ENCODE assay signal across 22 cellular contexts in the genomic region with DNA sequence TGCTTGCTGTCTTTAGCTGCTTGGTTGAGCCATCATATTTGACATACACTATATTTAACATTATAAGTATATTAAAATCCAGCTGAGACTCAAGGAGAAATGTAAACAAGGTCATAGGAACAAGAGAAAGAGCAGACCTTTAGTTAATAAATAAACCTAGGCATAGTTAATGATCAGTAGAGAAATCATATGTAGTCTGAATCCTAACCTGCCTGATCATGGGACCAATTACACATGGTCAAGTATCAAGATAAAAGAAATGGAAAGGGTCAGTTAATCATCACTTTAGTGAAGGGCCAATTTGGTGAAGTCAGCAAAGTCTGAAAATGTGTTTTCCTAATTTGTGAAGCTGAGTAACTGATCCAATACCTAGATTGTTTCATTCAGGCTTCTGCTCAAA. TPM values are rescaled to one million over a fixed set of nuclear protein-coding genes. Genes with fewer than 3 reads are reported as not detected.
A peak's percentile ranks its signal among the peaks of the same experiment; 100 is the strongest.
DNase-seq lines count a peak whose midpoint lies in the region; ATAC-seq, FAIRE-seq and TF ChIP-seq lines count a peak whose summit lies in the region.
"Had no signal": no experiment of that assay in that cellular context is flagged by ENCODE, and none has a peak within 500 bp of the region (broad histone marks: within the 10 kb centered on the region; RNA-seq: fewer than 3 reads in every experiment).

No MANE protein-coding gene starts in this region.

- no peak overlapping the region for H3K18ac ChIP-seq in mesenchymal stem cell (ENCODE audit: low read depth in 1 of 2, low read length in 2 of 2)

- peak overlapping the region; percentile 22 for H3K4me2 ChIP-seq in mesenchymal stem cell (ENCODE audit: low read length, poor library complexity, severe bottlenecking)

- TF ChIP-seq POLR2A in gastroesophageal sphincter (IDR thresholded peaks at IDR 0.05) = no peak

- H2BK15ac ChIP-seq in mesenchymal stem cell (ENCODE audit: low read depth, poor library complexity, severe bottlenecking) = no peak overlapping the region

- H4K91ac ChIP-seq in mesenchymal stem cell (ENCODE audit: low read length) = no peak overlapping the region

- no peaks in the 10 kb centered on the region for H3K79me1 ChIP-seq in mesenchymal stem cell (replicated peaks; ENCODE audit: low read length, poor library complexity, severe bottlenecking)

- H3K27me3 ChIP-seq in mesenchymal stem cell (ENCODE audit: control insufficient read depth in 1 of 2, insufficient read depth in 1 of 2, low read length in 2 of 2) = no peaks in the 10 kb centered on the region
- no peaks in the 10 kb centered on the region for H3K27me3 ChIP-seq in gastroesophageal sphincter

- H2AK5ac ChIP-seq in mesenchymal stem cell (ENCODE audit: low read length, severe bottlenecking) = no peak overlapping the region

- H3K14ac ChIP-seq in mesenchymal stem cell (ENCODE audit: low read length in 2 of 2) = no peak overlapping the region

- no peaks in the 10 kb centered on the region for H3K36me3 ChIP-seq in kidney (ENCODE audit: control insufficient read depth in 1 of 2, insufficient read depth in 2 of 2, low read length in 2 of 2)
- no peaks in the 10 kb centered on the region for H3K36me3 ChIP-seq in mesenchymal stem cell (ENCODE audit: control insufficient read depth in 1 of 2, insufficient read depth in 2 of 2, low read depth in 1 of 2, low read length in 2 of 2)
- H3K36me3 ChIP-seq in gastroesophageal sphincter = no peaks in the 10 kb centered on the region

- H3K9ac ChIP-seq in kidney (ENCODE audit: low read length in 2 of 2) = no peak overlapping the region
- no peak overlapping the region for H3K9ac ChIP-seq in mesenchymal stem cell (ENCODE audit: low read length)

- TF ChIP-seq CTCF in kidney (IDR thresholded peaks at IDR 0.05; ENCODE audit: borderline replicate concordance, extremely low read depth, insufficient read depth) = no peak
- TF ChIP-seq CTCF in gastroesophageal sphincter (IDR thresholded peaks at IDR 0.05) = no peak

- no peak for TF ChIP-seq EP300 in gastroesophageal sphincter (IDR thresholded peaks at IDR 0.05)

- H3K4ac ChIP-seq in mesenchymal stem cell (ENCODE audit: low read depth in 1 of 2, low read length in 2 of 2) = no peak overlapping the region

- H2BK5ac ChIP-seq in mesenchymal stem cell (ENCODE audit: low read depth, low read length, poor library complexity, severe bottlenecking) = no peak overlapping the region

- peaks cover 7 to 23% of the 10 kb centered on the region in 2 donors for H3K4me1 ChIP-seq in kidney (ENCODE audit: control insufficient read depth in 1 of 2, insufficient read depth in 1 of 2, low read depth in 1 of 2, low read length in 2 of 2)
- H3K4me1 ChIP-seq in mesenchymal stem cell (ENCODE audit: control insufficient read depth, insufficient read depth, low read depth, low read length) = peaks cover 1% of the 10 kb centered on the region
- H3K4me1 ChIP-seq in gastroesophageal sphincter = no peaks in the 10 kb centered on the region

- no peak overlapping the region for H2BK12ac ChIP-seq in mesenchymal stem cell (ENCODE audit: low read length in 2 of 2)

- H2AFZ ChIP-seq in mesenchymal stem cell (ENCODE audit: low read depth, low read length) = no peak overlapping the region

- DNase-seq in DMS53 (lab: John Stamatoyannopoulos, UW) (peak; percentile 50), DMS53 treated with DMSO at 0.1 percent for 48 hours (lab: John Stamatoyannopoulos, UW; ENCODE audit: unreplicated experiment) (no peak), kidney (no peak), mesenchymal stem cell (no peak), COR-L47 (lab: John Stamatoyannopoulos, UW) (no peak), mesenteric fat pad (ENCODE audit: low spot score) (no peak)
- no peak for DNase-seq in activated naive CD4-positive, alpha-beta T cell (lab: John Stamatoyannopoulos, UW)
- DNase-seq: 8988T, C1 segment of cervical spinal cord, DMS79, GOT3, KG1, NCI-H1092, NCI-H345, NCI-H69, PC-3 had no signal

- intact Hi-C loops in kidney (cut with DNase I) = no loop called here

- no peak overlapping the region for H2BK120ac ChIP-seq in mesenchymal stem cell (ENCODE audit: low read depth, low read length)

- H3K4me3 ChIP-seq in kidney (ENCODE audit: low read length in 2 of 2) = no peak overlapping the region
- H3K4me3 ChIP-seq in mesenchymal stem cell (ENCODE audit: insufficient read depth in 1 of 2, low read depth in 1 of 2, low read length in 2 of 2) = no peak overlapping the region
- H3K4me3 ChIP-seq in gastroesophageal sphincter = no peak overlapping the region
- H3K4me3 ChIP-seq: SK-N-MC had no signal

- ATAC-seq in gastroesophageal sphincter = no peak
- ATAC-seq: PC-3 had no signal

- peak; percentile 96 for FAIRE-seq in kidney (lab: Jason Lieb, UNC)
- FAIRE-seq: GM12892 had no signal

- H3K9me3 ChIP-seq in kidney (ENCODE audit: control insufficient read depth in 1 of 2, low read length in 2 of 2) (no peaks in the 10 kb centered on the region), mesenchymal stem cell (ENCODE audit: control insufficient read depth, low read length) (no peaks in the 10 kb centered on the region), gastroesophageal sphincter (no peaks in the 10 kb centered on the region)

- H3K27ac ChIP-seq in kidney (ENCODE audit: low read depth in 2 of 2, low read length in 2 of 2) (peak overlapping the region; percentile 80 to 90), mesenchymal stem cell (ENCODE audit: low read length, poor library complexity, severe bottlenecking) (peak overlapping the region; percentile 70), gastroesophageal sphincter (no peak overlapping the region)
- H3K27ac ChIP-seq: HL-60, SK-N-MC had no signal

- no peak overlapping the region for H4K8ac ChIP-seq in mesenchymal stem cell (ENCODE audit: low read length)

- no peak overlapping the region for H3K23ac ChIP-seq in mesenchymal stem cell (ENCODE audit: low read length in 2 of 2)

RNA-seq across cellular contexts. Expression of gene RNF212B, which starts 7.5 kb away (rescaled TPM):
- total RNA-seq in kidney = not detected
- 2.8 TPM for polyA plus RNA-seq in kidney (ENCODE audit: insufficient read depth, low read depth, low replicate concordance)
- polyA plus RNA-seq in mesenchymal stem cell (2013, experiment 1 of 2) = not detected
- not detected for polyA plus RNA-seq in mesenchymal stem cell (2013, experiment 2 of 2)
- not detected for total RNA-seq in gastroesophageal sphincter
- not detected for total RNA-seq in mesenteric fat pad
- total RNA-seq: G401, M059J, PC-3 had no signal

RNA-seq across cellular contexts. Expression of gene HOMEZ, which starts 40.6 kb away (rescaled TPM):
- 14.8 TPM for total RNA-seq in kidney
- polyA plus RNA-seq in kidney (ENCODE audit: insufficient read depth, low read depth, low replicate concordance) = 18.5 TPM
- 17.4 TPM for polyA plus RNA-seq in mesenchymal stem cell (2013, experiment 1 of 2)
- 17.7 TPM for polyA plus RNA-seq in mesenchymal stem cell (2013, experiment 2 of 2)
- 10 to 100 TPM in 2 of 4 donors, 1 to 10 TPM in 2; 7.5 to 11.3 (median 9.4) TPM for total RNA-seq in gastroesophageal sphincter
- 6.8 TPM for total RNA-seq in mesenteric fat pad

RNA-seq across cellular contexts. Expression of gene PPP1R3E, which starts 57.4 kb away (rescaled TPM):
- total RNA-seq in kidney (17.3 TPM), gastroesophageal sphincter (10 to 100 TPM in 1 of 4 donors, 1 to 10 TPM in 3; 4.4 to 14.0 (median 7.2) TPM), mesenteric fat pad (8.0 TPM)
- polyA plus RNA-seq in kidney (ENCODE audit: insufficient read depth, low read depth, low replicate concordance) = 22.8 TPM
- polyA plus RNA-seq in mesenchymal stem cell (2013, experiment 1 of 2) = 3.5 TPM
- polyA plus RNA-seq in mesenchymal stem cell (2013, experiment 2 of 2) = 3.8 TPM

Comparison
In these comparisons a context has a peak if more than half of its experiments do, and no peak if none do; other contexts are left out.
1. H3K27ac ChIP-seq: peak in kidney (2 of 2) and mesenchymal stem cell (single experiment); none in gastroesophageal sphincter (0 of 4).